16 cellular contexts compared by ENCODE assay signal in genomic region chr2:46462936-46463335, GRCh38. TPM values are rescaled to one million over a fixed set of nuclear protein-coding genes. Genes with fewer than 3 reads are reported as not detected.
DNase-seq lines count a peak whose midpoint lies in the region; ATAC-seq and TF ChIP-seq lines count a peak whose summit lies in the region.
"Had no signal": no experiment of that assay in that cellular context is flagged by ENCODE, and none has a peak within 500 bp of the region (broad histone marks: within the 10 kb centered on the region; RNA-seq: fewer than 3 reads in every experiment).

No MANE protein-coding gene starts in this region.

- H3K27ac ChIP-seq in vagina: no peak overlapping the region
- no peak overlapping the region for H3K27ac ChIP-seq in naive thymus-derived CD4-positive, alpha-beta T cell (ENCODE audit: low read depth, low read length)
- H3K27ac ChIP-seq: SK-N-MC had no signal

- no peak for TF ChIP-seq POLR2A in vagina (IDR thresholded peaks at IDR 0.05)

- H3K36me3 ChIP-seq in adipocyte (ENCODE audit: control insufficient read depth, insufficient read depth, low read length, severe bottlenecking) (no peaks in the 10 kb centered on the region), vagina (no peaks in the 10 kb centered on the region)
- no peaks in the 10 kb centered on the region for H3K36me3 ChIP-seq in naive thymus-derived CD4-positive, alpha-beta T cell (ENCODE audit: control insufficient read depth in 2 of 3, insufficient read depth in 3 of 3, low read length in 3 of 3)

- H3K4me3 ChIP-seq in adipocyte (ENCODE audit: low read length) (no peak overlapping the region), fibroblast of the aortic adventitia (ENCODE audit: low read depth, low read length) (no peak overlapping the region), vagina (no peak overlapping the region)
- H3K4me3 ChIP-seq in naive thymus-derived CD4-positive, alpha-beta T cell (ENCODE audit: low read length): no peak overlapping the region
- H3K4me3 ChIP-seq: SK-N-MC had no signal

- POLR2A ChIA-PET in naive thymus-derived CD4-positive, alpha-beta T cell (lab: Charles Lee): no interaction called here

- H3K4me3 Mint-ChIP-seq in CD14-positive monocyte: no peak overlapping the region
- H3K4me3 Mint-ChIP-seq in naive thymus-derived CD4-positive, alpha-beta T cell: no peak overlapping the region
- H3K4me3 Mint-ChIP-seq: IgD-negative memory B cell had no signal

- no peaks in the 10 kb centered on the region for H3K9me3 Mint-ChIP-seq in CD14-positive monocyte
- peaks cover 0 to 2% (median 0%) of the 10 kb centered on the region in 11 donors for H3K9me3 Mint-ChIP-seq in naive thymus-derived CD4-positive, alpha-beta T cell
- H3K9me3 Mint-ChIP-seq: IgD-negative memory B cell had no signal

- intact Hi-C loops in CD14-positive monocyte (cut with micrococcal nuclease): no loop called here
- intact Hi-C loops in vagina (cut with DNase I): no loop called here
- intact Hi-C loops in naive thymus-derived CD4-positive, alpha-beta T cell (cut with micrococcal nuclease): no loop called here

- CTCF ChIA-PET in naive thymus-derived CD4-positive, alpha-beta T cell (lab: Charles Lee): interaction anchor here (0.8 to 1.8 kb wide), 8 partner anchors 27 to 450 kb away, joined by 3 to 12 read pairs (median 3); no protein-coding TSS in a partner anchor

- no peaks in the 10 kb centered on the region for H3K27me3 ChIP-seq in adipocyte (replicated peaks; ENCODE audit: control insufficient read depth, insufficient read depth, low read length)
- no peaks in the 10 kb centered on the region for H3K27me3 ChIP-seq in vagina
- H3K27me3 ChIP-seq in naive thymus-derived CD4-positive, alpha-beta T cell (ENCODE audit: control insufficient read depth in 2 of 2, insufficient read depth in 2 of 2, low read length in 2 of 2): no peaks in the 10 kb centered on the region

- no peak for TF ChIP-seq CTCF in CD14-positive monocyte (IDR thresholded peaks at IDR 0.05)
- TF ChIP-seq CTCF in fibroblast of the aortic adventitia (IDR thresholded peaks at IDR 0.05; ENCODE audit: insufficient read depth, low read length): no peak
- no peak for TF ChIP-seq CTCF in vagina (IDR thresholded peaks at IDR 0.05)

- H3K27me3 Mint-ChIP-seq in CD14-positive monocyte (ENCODE audit: low read depth in 3 of 3): peaks cover 0 to 2% (median 0%) of the 10 kb centered on the region in 3 donors
- no peaks in the 10 kb centered on the region for H3K27me3 Mint-ChIP-seq in naive thymus-derived CD4-positive, alpha-beta T cell

- no peak for DNase-seq in CD14-positive monocyte (ENCODE audit: low spot score)
- DNase-seq in adipocyte (ENCODE audit: low read depth): peak; percentile 56
- peak; percentile 73 for DNase-seq in fibroblast of the aortic adventitia (ENCODE audit: low read depth)
- peak; percentile 49 to 74 for DNase-seq in vagina (ENCODE audit: extremely low spot score in 2 of 2)
- no peak for DNase-seq in HUDEP-2 (lab: John Stamatoyannopoulos, UW; ENCODE audit: unreplicated experiment in 76 of 76)
- no peak for DNase-seq in naive thymus-derived CD4-positive, alpha-beta T cell
- no peak for DNase-seq in cortex of kidney (lab: John Stamatoyannopoulos, UW)
- DNase-seq: ACHN, C1 segment of cervical spinal cord, DMS153, H7, NCI-H1417 treated with DMSO at 0.1 percent for 48 hours, NCI-H2029, NCI-H510A treated with DMSO at 0.1 percent for 48 hours had no signal

- peaks cover 10% of the 10 kb centered on the region for H3K4me1 ChIP-seq in adipocyte (ENCODE audit: control insufficient read depth, insufficient read depth, low read length)
- H3K4me1 ChIP-seq in vagina: peaks cover 9% of the 10 kb centered on the region
- no peaks in the 10 kb centered on the region for H3K4me1 ChIP-seq in naive thymus-derived CD4-positive, alpha-beta T cell (ENCODE audit: control insufficient read depth in 2 of 2, insufficient read depth in 2 of 2, low read length in 2 of 2)

- no peak for ATAC-seq in naive thymus-derived CD4-positive, alpha-beta T cell

- H3K27ac Mint-ChIP-seq in CD14-positive monocyte: peak overlapping the region; percentile 97 to 99 (median 98)
- H3K27ac Mint-ChIP-seq in naive thymus-derived CD4-positive, alpha-beta T cell: no peak overlapping the region

- H3K9me3 ChIP-seq in adipocyte (ENCODE audit: control insufficient read depth, low read length) (no peaks in the 10 kb centered on the region), vagina (no peaks in the 10 kb centered on the region)
- no peaks in the 10 kb centered on the region for H3K9me3 ChIP-seq in naive thymus-derived CD4-positive, alpha-beta T cell (ENCODE audit: control insufficient read depth in 2 of 3, low read length in 3 of 3)

- H3K36me3 Mint-ChIP-seq in CD14-positive monocyte: no peaks in the 10 kb centered on the region
- H3K36me3 Mint-ChIP-seq in naive thymus-derived CD4-positive, alpha-beta T cell: no peaks in the 10 kb centered on the region

- H3K9ac ChIP-seq in adipocyte (ENCODE audit: low read length): no peak overlapping the region

- peaks cover 39% of the 10 kb centered on the region for H3K4me1 Mint-ChIP-seq in CD14-positive monocyte
- H3K4me1 Mint-ChIP-seq in naive thymus-derived CD4-positive, alpha-beta T cell: peaks cover 0 to 12% (median 8%) of the 10 kb centered on the region in 7 donors

RNA-seq across cellular contexts. Expression of gene TMEM247, which starts 16.4 kb away (rescaled TPM):
- not detected for polyA plus RNA-seq in CD14-positive monocyte
- total RNA-seq in fibroblast of the aortic adventitia (ENCODE audit: low replicate concordance): not detected in 2 replicates
- not detected for total RNA-seq in vagina
- not detected for total RNA-seq in naive thymus-derived CD4-positive, alpha-beta T cell
- not detected for polyA plus RNA-seq in naive thymus-derived CD4-positive, alpha-beta T cell
- total RNA-seq: H7 had no signal
- polyA plus RNA-seq: IgD-negative memory B cell had no signal

Comparison
In these comparisons a context has a peak if more than half of its experiments do, and no peak if none do; other contexts are left out.
1. DNase-seq: peak in adipocyte (single experiment), fibroblast of the aortic adventitia (single experiment) and vagina (2 of 2); none in CD14-positive monocyte (single experiment), HUDEP-2 (0 of 76), naive thymus-derived CD4-positive, alpha-beta T cell (0 of 9) and cortex of kidney (single experiment).
2. H3K27ac Mint-ChIP-seq: peak in CD14-positive monocyte (7 of 7); none in naive thymus-derived CD4-positive, alpha-beta T cell (0 of 9).